In genomic region chr17:9021158-9021984, GRCh38 we compare ENCODE assay signal across 8 cellular contexts. TPM values are rescaled to one million over a fixed set of nuclear protein-coding genes. Genes with fewer than 3 reads are reported as not detected.
DNase-seq lines count a peak whose midpoint lies in the region; ATAC-seq and TF ChIP-seq lines count a peak whose summit lies in the region.

NTN1 (plus strand) TSS chr17:9021510; CDS start chr17:9022374, 864 bp downstream.

- ATAC-seq in GM21825 (IDR thresholded peaks at IDR 0.05; ENCODE audit: unreplicated experiment), result peak; percentile 71

- H3K9me3 ChIP-seq in Caco-2, result no peaks in the 10 kb centered on the region
- no peaks in the 10 kb centered on the region for H3K9me3 ChIP-seq in osteoblast (ENCODE audit: low read depth, low read length)
- no peaks in the 10 kb centered on the region for H3K9me3 ChIP-seq in transverse colon

- H3K4me2 ChIP-seq in osteoblast (ENCODE audit: insufficient read depth, low read length), result peak within 1 kb of the TSS; percentile 43

- no peaks in the 10 kb centered on the region for H4K20me1 ChIP-seq in osteoblast (ENCODE audit: insufficient read depth, low read length)

- TF ChIP-seq POLR2A in transverse colon (IDR thresholded peaks at IDR 0.05), result no peak

- intact Hi-C loops in Caco-2 (cut with micrococcal nuclease; ENCODE audit: unreplicated experiment) (no loop called here), transverse colon (cut with DNase I; ENCODE audit: low total_unique reads) (no loop called here)

- H3K4me3 ChIP-seq in Caco-2 (ENCODE audit: low read depth, low read length) (peak within 1 kb of the TSS; percentile 39), osteoblast (ENCODE audit: insufficient read depth, low read length) (peak within 1 kb of the TSS; percentile 53), transverse colon (peak within 1 kb of the TSS; percentile 58 to 67 (median 60))

- BruUV-seq in Caco-2 (replicated peaks; lab: Mats Ljungman, UMichigan), result no TSS peak

- TF ChIP-seq EP300 in transverse colon (IDR thresholded peaks at IDR 0.05; ENCODE audit: low read depth), result no peak

- DNase-seq in Caco-2, result peak in 1 of 2 experiments; percentile 31
- DNase-seq in NCI-H748 (lab: John Stamatoyannopoulos, UW; ENCODE audit: unreplicated experiment), result peak; percentile 79
- peak; percentile 31 for DNase-seq in activated gamma-delta T cell (lab: John Stamatoyannopoulos, UW)
- DNase-seq in germinal center (ENCODE audit: low spot score), result peak; percentile 73
- DNase-seq in osteoblast (ENCODE audit: insufficient read length, low spot score, missing footprints), result peak; percentile 92
- DNase-seq in transverse colon, result peak; percentile 30
- no peak for DNase-seq in NCI-H2196 (lab: John Stamatoyannopoulos, UW; ENCODE audit: unreplicated experiment)

- H3K36me3 Mint-ChIP-seq in Caco-2 (ENCODE audit: insufficient read depth, unreplicated experiment), result no peaks in the 10 kb centered on the region

- no peaks in the 10 kb centered on the region for H3K79me2 ChIP-seq in osteoblast (ENCODE audit: insufficient read depth, low read length)

- H3K27me3 ChIP-seq in Caco-2 (replicated peaks; ENCODE audit: control insufficient read depth, insufficient read depth, low read length) (no peaks in the 10 kb centered on the region; the same call in 1 of the 2 replicates), osteoblast (ENCODE audit: insufficient read depth, low read length) (peaks cover 43% of the 10 kb centered on the region), transverse colon (peaks cover 77% of the 10 kb centered on the region)

- CTCF ChIA-PET in Caco-2 (lab: Charles Lee), result interaction anchor here (0.6 kb wide), 1 partner anchor 97 kb away, joined by 3 read pairs; no protein-coding TSS in a partner anchor

- peaks cover 3% of the 10 kb centered on the region for H3K27me3 Mint-ChIP-seq in Caco-2 (ENCODE audit: insufficient read depth, unreplicated experiment)

- H3K4me3 Mint-ChIP-seq in Caco-2 (ENCODE audit: unreplicated experiment), result peak within 1 kb of the TSS; percentile 73

- H2AFZ ChIP-seq in osteoblast (ENCODE audit: low read length), result no peak within 1 kb of the TSS

- no peaks in the 10 kb centered on the region for H3K4me1 ChIP-seq in Caco-2
- no peaks in the 10 kb centered on the region for H3K4me1 ChIP-seq in osteoblast (ENCODE audit: insufficient read depth, low read length)
- peaks cover 3 to 33% (median 16%) of the 10 kb centered on the region in 4 donors for H3K4me1 ChIP-seq in transverse colon

- H3K27ac Mint-ChIP-seq in Caco-2 (ENCODE audit: unreplicated experiment), result no peak within 1 kb of the TSS

- no peaks in the 10 kb centered on the region for H3K4me1 Mint-ChIP-seq in Caco-2 (ENCODE audit: low read depth, unreplicated experiment)

- in situ Hi-C loops in transverse colon (cut with MboI; ENCODE audit: low pct_ligation_motif_present in 1 of 4, low pct_unique_long_range_greater_than_20kb in 1 of 4, low sequenced_read_pairs in 3 of 4), result loop anchor here in 1 of 4 donors (25.0 kb wide), 1 partner anchor 266 kb away; no protein-coding TSS in a partner anchor

- no peak for TF ChIP-seq CTCF in Caco-2 (IDR thresholded peaks at IDR 0.05; ENCODE audit: insufficient read depth in 1 of 2, low read depth in 1 of 2, low read length in 1 of 2, severe bottlenecking in 1 of 2, unreplicated experiment in 1 of 2)
- TF ChIP-seq CTCF in osteoblast (IDR thresholded peaks at IDR 0.05; ENCODE audit: extremely low read depth, low read depth, low read length), result no peak
- no peak for TF ChIP-seq CTCF in transverse colon (IDR thresholded peaks at IDR 0.05)

- H3K27ac ChIP-seq in osteoblast (ENCODE audit: low read depth, low read length) (no peak within 1 kb of the TSS), transverse colon (peak within 1 kb of the TSS; percentile 72 to 85 (median 82))

- H3K9me3 Mint-ChIP-seq in Caco-2 (ENCODE audit: unreplicated experiment), result no peaks in the 10 kb centered on the region

- WGBS in transverse colon (ENCODE audit: low coverage in 1 of 2), 2 donors, result 1% methylated on average over 38 of the region's 111 CpGs; no CpG with 5 or more reads in 1 of the 2 donors

- POLR2A ChIA-PET in Caco-2 (lab: Charles Lee), result no interaction called here

- H3K36me3 ChIP-seq in Caco-2 (ENCODE audit: control insufficient read depth, insufficient read depth, low read length) (no peaks in the 10 kb centered on the region), osteoblast (ENCODE audit: insufficient read depth, low read length) (no peaks in the 10 kb centered on the region), transverse colon (no peaks in the 10 kb centered on the region)

RNA-seq across cellular contexts. Expression of gene NTN1, which starts in this region (rescaled TPM):
- total RNA-seq in Caco-2 (2022) (0.86 and 0.88 TPM in 2 replicates), osteoblast (0.29 and 0.36 TPM in 2 replicates), transverse colon (10 to 100 TPM in 1 of 4 donors, 1 to 10 TPM in 3; 3.6 to 20.6 (median 7.2) TPM)

Comparison
In these comparisons a context has a peak if more than half of its experiments do, and no peak if none do; other contexts are left out.
1. Peak in DNase-seq, H3K4me3 ChIP-seq and H3K4me2 ChIP-seq in osteoblast; RNA of the gene not detected or under 1 TPM.